In the genomic region with DNA sequence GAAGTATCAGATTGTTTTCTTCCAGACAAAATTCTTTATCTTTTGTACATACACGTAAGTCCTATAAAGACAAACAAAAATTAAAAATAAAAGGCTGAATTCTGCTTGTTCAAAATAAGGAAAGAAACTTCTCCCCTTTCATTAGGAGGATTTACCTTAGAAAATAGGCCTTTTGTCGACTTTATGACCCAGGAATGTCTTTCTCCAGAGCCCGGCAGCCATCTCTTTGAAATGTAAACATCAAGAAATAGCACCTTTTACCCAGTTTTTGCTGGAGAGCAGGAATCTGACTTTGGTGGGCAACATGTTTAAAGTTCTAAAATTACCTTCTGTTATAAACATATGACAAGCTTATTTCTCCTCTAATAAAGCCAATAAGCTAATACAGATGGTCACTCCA, we compare ENCODE assay signal across 1 cellular context.
TF ChIP-seq lines count a peak whose summit lies in the region.

No MANE protein-coding gene starts in this region.

TF ChIP-seq in SK-N-SH, 30 proteins besides CTCF, POLR2A, EP300 and RAD21 (continued from another document):
- TF ChIP-seq, protein P1, sequence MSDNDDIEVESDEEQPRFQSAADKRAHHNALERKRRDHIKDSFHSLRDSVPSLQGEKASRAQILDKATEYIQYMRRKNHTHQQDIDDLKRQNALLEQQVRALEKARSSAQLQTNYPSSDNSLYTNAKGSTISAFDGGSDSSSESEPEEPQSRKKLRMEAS (IDR thresholded peaks at IDR 0.05; ENCODE audit: low read depth): no peak
